ENCODE assay signal across 22 cellular contexts in the genomic region with DNA sequence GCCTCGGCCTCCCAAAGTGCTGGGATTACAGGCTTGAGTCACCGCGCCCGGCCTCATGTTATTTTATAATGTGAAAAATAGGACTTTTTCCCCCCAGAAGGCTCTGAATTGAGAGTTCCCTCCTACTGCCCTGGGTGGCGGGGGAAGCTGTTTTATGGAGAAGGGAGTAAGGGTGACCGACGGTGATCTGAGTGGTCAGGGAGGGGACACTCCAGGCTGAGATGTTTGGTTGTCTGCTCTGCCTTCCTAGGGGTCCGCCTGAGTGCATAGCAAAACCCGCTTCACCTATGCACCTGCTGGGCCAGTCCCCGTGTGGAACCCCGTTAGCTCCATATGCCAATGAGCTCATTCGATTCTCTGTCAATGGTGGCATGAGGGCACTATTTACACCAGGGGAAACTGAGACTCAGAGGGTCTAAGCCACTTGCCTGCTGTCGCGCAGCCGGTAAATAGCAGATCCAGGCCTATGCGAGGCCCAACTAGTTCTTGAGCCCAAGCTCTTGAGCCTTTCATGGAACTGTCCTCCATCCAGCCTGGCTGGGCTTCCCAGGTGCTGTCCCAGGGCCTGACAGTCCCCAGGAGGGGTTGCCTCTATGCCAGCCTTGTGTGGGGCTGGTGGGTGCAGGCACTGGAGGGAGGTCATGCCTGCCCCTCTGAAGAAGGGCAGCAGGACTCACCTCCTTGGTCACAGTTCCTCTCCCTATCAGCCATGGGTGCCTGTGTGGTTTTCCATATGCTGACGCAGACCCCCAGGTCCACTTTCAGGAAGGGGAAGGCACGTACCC. TPM values are rescaled to one million over a fixed set of nuclear protein-coding genes. Genes with fewer than 3 reads are reported as not detected.
"Had no signal": no experiment of that assay in that cellular context is flagged by ENCODE, and none has a peak within 500 bp of the region (broad histone marks: within the 10 kb centered on the region; RNA-seq: fewer than 3 reads in every experiment).

No MANE protein-coding gene starts in this region.

- DNase-seq: activated CD4-positive, alpha-beta T cell treated with anti-CD3 and anti-CD28 coated beads, Interleukin-2, amount 10 ng/mL, durations not matched to agents 7 days and 5 days; activated CD8-positive, alpha-beta memory T cell treated with anti-CD3 and anti-CD28 coated beads, Interleukin-2, amount 10 ng/mL, durations not matched to agents 7 days and 5 days; activated gamma-delta T cell; activated naive CD4-positive, alpha-beta T cell treated with anti-CD3 and anti-CD28 coated beads, Interleukin-2, amount 50 U/mL, for 16 hours; activated naive CD8-positive, alpha-beta T cell treated with anti-CD3 and anti-CD28 coated beads, Interleukin-2, amount 50 U/mL, for 24 hours; activated T-cell treated with anti-CD3 and anti-CD28 coated beads for 4 hours; foreskin keratinocyte; lower lobe of right lung; mesendoderm; mucosa of descending colon; stimulated activated CD4-positive, alpha-beta T cell treated with anti-CD3 and anti-CD28 coated beads, Interleukin-4, amount 100 ng/mL, for 24 hours; stimulated activated naive CD8-positive, alpha-beta T cell treated with anti-CD3 and anti-CD28 coated beads, Interleukin-15, Interleukin-2, amounts not matched to agents 100 U/mL and 50 U/mL, for 24 hours; T-helper 2 cell; thyroid gland had no signal

- ATAC-seq: activated CD4-positive, CD25-positive, alpha-beta regulatory T cell treated with anti-CD3 and anti-CD28 coated beads, Interleukin-2, amount 50 U/mL, for 24 hours; activated CD8-positive, alpha-beta memory T cell treated with anti-CD3 and anti-CD28 coated beads, Interleukin-2, amount 10 ng/mL, durations not matched to agents 7 days and 5 days; activated CD8-positive, alpha-beta T cell treated with anti-CD3 and anti-CD28 coated beads for 36 hours; activated naive CD8-positive, alpha-beta T cell treated with anti-CD3 and anti-CD28 coated beads, Interleukin-2, amount 50 U/mL, for 24 hours; foreskin keratinocyte; left lobe of liver; lower lobe of right lung; mucosa of descending colon; stimulated activated naive CD8-positive, alpha-beta T cell treated with anti-CD3 and anti-CD28 coated beads, Interleukin-15, Interleukin-2, amounts not matched to agents 100 U/mL and 50 U/mL, for 24 hours had no signal

- H3K9me3 Mint-ChIP-seq: activated CD8-positive, alpha-beta T cell treated with anti-CD3 and anti-CD28 coated beads for 36 hours; activated naive CD8-positive, alpha-beta T cell treated with anti-CD3 and anti-CD28 coated beads, Interleukin-2, amount 50 U/mL, for 24 hours; activated T-helper 1 cell treated with anti-CD3 and anti-CD28 coated beads, Interleukin-12 subunit alpha, Interleukin-12 subunit beta, Interleukin-2, Interleukin-4 antibody, amounts not matched to agents 30 ng/mL and 10 ng/mL and 1 ng/mL, durations not matched to agents 14 hours and 24 hours and 36 hours; neural progenitor cell had no signal

- H3K36me3 Mint-ChIP-seq: activated CD8-positive, alpha-beta memory T cell treated with anti-CD3 and anti-CD28 coated beads, Interleukin-2, amount 10 ng/mL, durations not matched to agents 7 days and 5 days; neural progenitor cell had no signal

- H3K4me3 Mint-ChIP-seq: activated CD4-positive, alpha-beta T cell treated with anti-CD3 and anti-CD28 coated beads, Interleukin-2, amount 10 ng/mL, durations not matched to agents 7 days and 5 days; activated CD8-positive, alpha-beta memory T cell treated with anti-CD3 and anti-CD28 coated beads, Interleukin-2, amount 10 ng/mL, durations not matched to agents 7 days and 5 days; activated CD8-positive, alpha-beta T cell treated with anti-CD3 and anti-CD28 coated beads for 36 hours; activated naive CD8-positive, alpha-beta T cell treated with anti-CD3 and anti-CD28 coated beads, Interleukin-2, amount 50 U/mL, for 24 hours; activated T-helper 1 cell treated with anti-CD3 and anti-CD28 coated beads, Interleukin-12 subunit alpha, Interleukin-12 subunit beta, Interleukin-2, Interleukin-4 antibody, amounts not matched to agents 30 ng/mL and 10 ng/mL and 1 ng/mL, durations not matched to agents 14 hours and 24 hours and 36 hours; neural progenitor cell had no signal

- H3K27ac Mint-ChIP-seq: activated CD4-positive, alpha-beta T cell treated with anti-CD3 and anti-CD28 coated beads, Interleukin-2, amount 10 ng/mL, durations not matched to agents 7 days and 5 days; activated CD8-positive, alpha-beta memory T cell treated with anti-CD3 and anti-CD28 coated beads, Interleukin-2, amount 10 ng/mL, durations not matched to agents 7 days and 5 days; activated CD8-positive, alpha-beta T cell treated with anti-CD3 and anti-CD28 coated beads for 36 hours; activated naive CD8-positive, alpha-beta T cell treated with anti-CD3 and anti-CD28 coated beads, Interleukin-2, amount 50 U/mL, for 24 hours; activated T-helper 1 cell treated with anti-CD3 and anti-CD28 coated beads, Interleukin-12 subunit alpha, Interleukin-12 subunit beta, Interleukin-2, Interleukin-4 antibody, amounts not matched to agents 30 ng/mL and 10 ng/mL and 1 ng/mL, durations not matched to agents 14 hours and 24 hours and 36 hours; neural progenitor cell had no signal

- H3K9me3 ChIP-seq: lower lobe of right lung, mucosa of descending colon, prostate gland, thyroid gland had no signal

RNA-seq across cellular contexts. Expression of a gene that starts 1.7 kb away (rescaled TPM):
- total RNA-seq: activated CD8-positive, alpha-beta memory T cell treated with anti-CD3 and anti-CD28 coated beads, Interleukin-2, amount 10 ng/mL, durations not matched to agents 7 days and 5 days; activated CD8-positive, alpha-beta T cell treated with anti-CD3 and anti-CD28 coated beads for 36 hours; epithelial cell of proximal tubule; foreskin keratinocyte; urinary bladder had no signal
- polyA plus RNA-seq: foreskin keratinocyte had no signal
